ENCODE assay signal across 7 cellular contexts in genomic region chr1:28828459-28828858, GRCh38. TPM values are rescaled to one million over a fixed set of nuclear protein-coding genes. Genes with fewer than 3 reads are reported as not detected.
"Had no signal": no experiment of that assay in that cellular context is flagged by ENCODE, and none has a peak within 500 bp of the region (broad histone marks: within the 10 kb centered on the region; RNA-seq: fewer than 3 reads in every experiment).

No MANE protein-coding gene starts in this region.

RNA-seq across cellular contexts. Expression of gene OPRD1, which starts 16.5 kb away (rescaled TPM):
- total RNA-seq: dermis microvascular lymphatic vessel endothelial cell, esophagus mucosa, left ventricle myocardium inferior, lower lobe of right lung, omental fat pad, renal cortical epithelial cell had no signal
- polyA plus RNA-seq: heart right ventricle had no signal
